In genomic region chr4:108978066-108978465, GRCh38 we compare ENCODE assay signal across 31 cellular contexts.
"Had no signal": no experiment of that assay in that cellular context is flagged by ENCODE, and none has a peak within 500 bp of the region (broad histone marks: within the 10 kb centered on the region; RNA-seq: fewer than 3 reads in every experiment).

No MANE protein-coding gene starts in this region.

- H3K36me3 ChIP-seq: adrenal gland, brain microvascular endothelial cell, breast epithelium had no signal

- H3K4me1 ChIP-seq: adrenal gland, body of pancreas, breast epithelium had no signal

- H3K9me3 ChIP-seq: adrenal gland, body of pancreas, breast epithelium had no signal

- H3K4me3 ChIP-seq: adrenal gland, body of pancreas, breast epithelium had no signal

- ATAC-seq: activated CD8-positive, alpha-beta T cell treated with anti-CD3 and anti-CD28 coated beads for 36 hours; activated naive CD4-positive, alpha-beta T cell treated with anti-CD3 and anti-CD28 coated beads, Interleukin-2, amount 50 U/mL, for 72 hours; activated T-cell treated with anti-CD3 and anti-CD28 coated beads, Interleukin-2, amount 50 U/mL, for 4 hours; activated T-cell treated with anti-CD3 and anti-CD28 coated beads, Interleukin-2, amount 50 U/mL, for 72 hours; activated T-helper 17 cell treated with anti-CD3 and anti-CD28 coated beads, Interleukin-2, amount 50 U/mL, for 72 hours; body of pancreas had no signal

- H3K27ac ChIP-seq: adrenal gland, body of pancreas, brain microvascular endothelial cell, breast epithelium, VCaP had no signal

- H3K27me3 ChIP-seq: adrenal gland, body of pancreas, brain microvascular endothelial cell, breast epithelium had no signal

- DNase-seq: activated B cell treated with CpG ODN at 0.5 μM for 24 hours; activated CD4-positive, alpha-beta memory T cell treated with anti-CD3 and anti-CD28 coated beads for 36 hours; activated CD4-positive, alpha-beta T cell treated with anti-CD3 and anti-CD28 coated beads for 4 hours; activated CD4-positive, alpha-beta T cell treated with anti-CD3 and anti-CD28 coated beads, Interleukin-2, amount 10 ng/mL, durations not matched to agents 24 days and 14 days; activated CD4-positive, alpha-beta T cell treated with anti-CD3 and anti-CD28 coated beads, Interleukin-2, amount 50 U/mL, for 1 hour; activated CD4-positive, alpha-beta T cell treated with anti-CD3 and anti-CD28 coated beads, Interleukin-2, amount 50 U/mL, for 4 hours; activated CD4-positive, CD25-positive, alpha-beta regulatory T cell treated with anti-CD3 and anti-CD28 coated beads, Interleukin-2, amount 50 U/mL, for 72 hours; activated CD8-positive, alpha-beta memory T cell treated with anti-CD3 and anti-CD28 coated beads, Interleukin-2, amount 50 U/mL, for 4 hours; activated CD8-positive, alpha-beta T cell treated with anti-CD3 and anti-CD28 coated beads for 36 hours; activated effector memory CD4-positive, alpha-beta T cell treated with anti-CD3 and anti-CD28 coated beads, Interleukin-2, amount 50 U/mL, for 16 hours; activated gamma-delta T cell treated with Interleukin-2 at 50 U/mL for 16 hours; activated naive CD4-positive, alpha-beta T cell; activated naive CD4-positive, alpha-beta T cell treated with anti-CD3 and anti-CD28 coated beads for 36 hours; activated naive CD4-positive, alpha-beta T cell treated with anti-CD3 and anti-CD28 coated beads, Interleukin-2, amount 50 U/mL, for 16 hours; activated naive CD8-positive, alpha-beta T cell treated with anti-CD3 and anti-CD28 coated beads for 36 hours; activated T-cell treated with anti-CD3 and anti-CD28 coated beads for 4 hours; activated T-cell treated with anti-CD3 and anti-CD28 coated beads, Interleukin-2, amount 50 U/mL, for 1 hour; activated T-cell treated with anti-CD3 and anti-CD28 coated beads, Interleukin-2, amount 50 U/mL, for 4 hours; activated T-cell treated with anti-CD3 and anti-CD28 coated beads, Interleukin-2, amount 50 U/mL, for 72 hours; adrenal gland; amniotic stem cell; aorta; body of pancreas; brain microvascular endothelial cell; central memory CD4-positive, alpha-beta T cell; T-helper 2 cell; T-helper 9 cell had no signal
